In the genomic region with DNA sequence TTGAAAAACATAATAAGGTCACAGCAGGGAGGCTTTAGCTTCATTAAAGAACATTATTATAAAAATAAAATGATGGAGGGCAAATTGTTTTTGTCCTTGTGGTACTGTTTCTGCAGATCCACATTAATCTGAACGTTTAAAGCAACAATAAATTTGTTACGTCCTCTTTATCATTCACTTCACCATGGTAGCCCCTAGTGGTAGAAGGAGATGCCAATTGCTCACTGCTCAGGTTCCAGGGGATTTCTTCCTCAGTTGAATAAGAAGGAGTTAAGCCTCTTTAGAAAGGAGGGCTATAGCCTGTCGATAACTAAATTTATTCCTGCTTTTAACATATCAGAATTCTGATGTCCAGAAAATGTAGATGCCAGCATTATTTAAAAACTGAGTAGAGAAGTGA, we compare ENCODE assay signal across 13 cellular contexts.
DNase-seq lines count a peak whose midpoint lies in the region; ATAC-seq and TF ChIP-seq lines count a peak whose summit lies in the region.
"Had no signal": no experiment of that assay in that cellular context is flagged by ENCODE, and none has a peak within 500 bp of the region (broad histone marks: within the 10 kb centered on the region; RNA-seq: fewer than 3 reads in every experiment).

No MANE protein-coding gene starts in this region.

- no peaks in the 10 kb centered on the region for H3K4me1 ChIP-seq in DND-41 (ENCODE audit: insufficient read depth, low read length)
- no peaks in the 10 kb centered on the region for H3K4me1 ChIP-seq in Loucy (ENCODE audit: insufficient read depth, low read length, poor library complexity, severe bottlenecking)
- H3K4me1 ChIP-seq in tibial artery: no peaks in the 10 kb centered on the region
- H3K4me1 ChIP-seq: SJCRH30, transverse colon had no signal

- H3K27me3 ChIP-seq in DND-41 (ENCODE audit: insufficient read depth, low read length, poor library complexity) (no peaks in the 10 kb centered on the region), Loucy (ENCODE audit: insufficient read depth, low read length, poor library complexity, severe bottlenecking) (no peaks in the 10 kb centered on the region), WERI-Rb-1 (ENCODE audit: insufficient read depth, low read depth, severe bottlenecking) (no peaks in the 10 kb centered on the region), kidney epithelial cell (ENCODE audit: control insufficient read depth, insufficient read depth, low read length) (no peaks in the 10 kb centered on the region), tibial artery (no peaks in the 10 kb centered on the region)
- H3K27me3 ChIP-seq: SJCRH30, transverse colon had no signal

- H3K4me3 ChIP-seq in DND-41 (ENCODE audit: low read depth in 1 of 2, low read length in 2 of 2): no peak overlapping the region
- no peak overlapping the region for H3K4me3 ChIP-seq in Loucy (ENCODE audit: low read length, poor library complexity, severe bottlenecking)
- H3K4me3 ChIP-seq in WERI-Rb-1 (ENCODE audit: low read depth, low read length): peak overlapping the region; percentile 16
- H3K4me3 ChIP-seq in kidney epithelial cell (ENCODE audit: low read depth, low read length): no peak overlapping the region
- H3K4me3 ChIP-seq in tibial artery: no peak overlapping the region
- H3K4me3 ChIP-seq: SJCRH30, transverse colon had no signal

- H2AFZ ChIP-seq in DND-41 (ENCODE audit: low read depth, low read length): no peak overlapping the region
- peak overlapping the region; percentile 37; the same call in 1 of the 2 replicates for H2AFZ ChIP-seq in Loucy (ENCODE audit: low read length)

- H3K27ac ChIP-seq in DND-41 (ENCODE audit: low read length) (no peak overlapping the region), WERI-Rb-1 (no peak overlapping the region), tibial artery (no peak overlapping the region)
- H3K27ac ChIP-seq: SJCRH30, transverse colon had no signal

- H3K4me2 ChIP-seq in DND-41 (ENCODE audit: insufficient read depth, low read length) (no peak overlapping the region), Loucy (ENCODE audit: low read depth, low read length, poor library complexity, severe bottlenecking) (no peak overlapping the region)

- H3K9ac ChIP-seq in DND-41 (ENCODE audit: low read depth, low read length): no peak overlapping the region
- H3K9ac ChIP-seq in Loucy (ENCODE audit: low read depth, low read length, poor library complexity, severe bottlenecking): no peak overlapping the region

- H3K36me3 ChIP-seq in DND-41 (ENCODE audit: insufficient read depth, low read length) (no peaks in the 10 kb centered on the region), Loucy (ENCODE audit: insufficient read depth, low read length) (no peaks in the 10 kb centered on the region), WERI-Rb-1 (no peaks in the 10 kb centered on the region), kidney epithelial cell (ENCODE audit: control insufficient read depth, insufficient read depth, low read length) (no peaks in the 10 kb centered on the region), tibial artery (no peaks in the 10 kb centered on the region)
- H3K36me3 ChIP-seq: SJCRH30, transverse colon had no signal

- H3F3A ChIP-seq in Loucy (ENCODE audit: low read depth): no peaks in the 10 kb centered on the region

- intact Hi-C loops in tibial artery (cut with DNase I; ENCODE audit: low total_unique reads): no loop called here

- H3K79me2 ChIP-seq in DND-41 (ENCODE audit: insufficient read depth, low read length) (no peaks in the 10 kb centered on the region), Loucy (ENCODE audit: insufficient read depth, low read length) (no peaks in the 10 kb centered on the region)

- no peak for ATAC-seq in DND-41 (ENCODE audit: insufficient read depth, low read depth)
- ATAC-seq: effector memory CD8-positive, alpha-beta T cell had no signal

- DNase-seq in DND-41 (no peak), WERI-Rb-1 (peak; percentile 19), kidney epithelial cell (ENCODE audit: low read depth) (no peak), SKM-1 treated with dmso at 0.1 percent for 144 hours (lab: John Stamatoyannopoulos, UW; ENCODE audit: unreplicated experiment) (no peak), tibial artery (no peak), hepatic stellate cell (ENCODE audit: low spot score) (no peak), OCI-M2 (lab: John Stamatoyannopoulos, UW; ENCODE audit: unreplicated experiment) (no peak)
- DNase-seq: activated gamma-delta T cell treated with Interleukin-2 at 50 U/mL for 16 hours; effector memory CD8-positive, alpha-beta T cell; kidney glomerular epithelial cell; SJCRH30; transverse colon had no signal

- peak; percentile 44 for TF ChIP-seq CTCF in DND-41 (IDR thresholded peaks at IDR 0.05; ENCODE audit: borderline replicate concordance, extremely low read depth, low read length, poor library complexity, severe bottlenecking)
- peak; percentile 56 for TF ChIP-seq CTCF in Loucy (conservative IDR thresholded peaks at IDR 0.05; ENCODE audit: low read length)
- peak; percentile 54 for TF ChIP-seq CTCF in WERI-Rb-1 (IDR thresholded peaks at IDR 0.05; ENCODE audit: low read depth, low read length)
- TF ChIP-seq CTCF in kidney epithelial cell (IDR thresholded peaks at IDR 0.05; ENCODE audit: insufficient read depth, low read length, poor library complexity, severe bottlenecking): peak; percentile 32
- TF ChIP-seq CTCF in tibial artery (IDR thresholded peaks at IDR 0.05): no peak

- H3K9me3 ChIP-seq in DND-41 (ENCODE audit: insufficient read depth, low read length, severe bottlenecking) (peaks cover 3% of the 10 kb centered on the region), Loucy (ENCODE audit: insufficient read depth, low read depth, low read length) (no peaks in the 10 kb centered on the region), WERI-Rb-1 (ENCODE audit: severe bottlenecking) (no peaks in the 10 kb centered on the region), tibial artery (no peaks in the 10 kb centered on the region)
- H3K9me3 ChIP-seq: SJCRH30, transverse colon had no signal

- no peaks in the 10 kb centered on the region for H3K9me2 ChIP-seq in Loucy (replicated peaks; ENCODE audit: low read depth, low read length)

- no peaks in the 10 kb centered on the region for H4K20me1 ChIP-seq in DND-41 (ENCODE audit: insufficient read depth, low read length)
- H4K20me1 ChIP-seq in Loucy (ENCODE audit: insufficient read depth, low read length, poor library complexity, severe bottlenecking): no peaks in the 10 kb centered on the region

Comparison
In these comparisons a context has a peak if more than half of its experiments do, and no peak if none do; other contexts are left out.
1. CTCF ChIP-seq: peak in DND-41 (single experiment), Loucy (single experiment), WERI-Rb-1 (single experiment) and kidney epithelial cell (single experiment); none in tibial artery (0 of 2).